In genomic region chr1:46132529-46133180, GRCh38 we compare ENCODE assay signal across 8 cellular contexts. TPM values are rescaled to one million over a fixed set of nuclear protein-coding genes. Genes with fewer than 3 reads are reported as not detected.
DNase-seq lines count a peak whose midpoint lies in the region; ATAC-seq and TF ChIP-seq lines count a peak whose summit lies in the region.

Gene PIK3R3, minus strand, starts transcription at chr1:46132629. Its CDS starts 677 bp downstream, at chr1:46131952.

- peak; percentile 90 for ATAC-seq in HG02642 (IDR thresholded peaks at IDR 0.05; ENCODE audit: poor library complexity, unreplicated experiment)

- TF ChIP-seq POLR2A in GM10847 (IDR thresholded peaks at IDR 0.05; ENCODE audit: extremely low read depth, insufficient read length) (peak; percentile 95), tibial nerve (IDR thresholded peaks at IDR 0.05) (peak; percentile 70 to 86)

- no peak for TF ChIP-seq CTCF in cardiac muscle cell (IDR thresholded peaks at IDR 0.05; ENCODE audit: low read depth, low read length)
- no peak for TF ChIP-seq CTCF in parathyroid adenoma (IDR thresholded peaks at IDR 0.05)
- peak in 2 of 5 experiments; percentile 64 to 70 for TF ChIP-seq CTCF in tibial nerve (IDR thresholded peaks at IDR 0.05)

- H2AFZ ChIP-seq in parathyroid adenoma: peak within 1 kb of the TSS; percentile 95

- WGBS in adipose tissue, 3 donors: 0% methylated on average over 52 to 55 of the region's 55 CpGs
- WGBS in tibial nerve, 2 donors: 1% methylated on average over 51 to 55 of the region's 55 CpGs

- H3K36me3 ChIP-seq in cardiac muscle cell (no peaks in the 10 kb centered on the region), parathyroid adenoma (ENCODE audit: control insufficient read depth, insufficient read depth, low read length) (no peaks in the 10 kb centered on the region), tibial nerve (no peaks in the 10 kb centered on the region)

- H3K79me2 ChIP-seq in parathyroid adenoma: no peaks in the 10 kb centered on the region

- TF ChIP-seq EP300 in tibial nerve (IDR thresholded peaks at IDR 0.05): peak; percentile 68 to 96

- peaks cover 19% of the 10 kb centered on the region for H3K4me1 ChIP-seq in cardiac muscle cell (ENCODE audit: low read depth)
- H3K4me1 ChIP-seq in parathyroid adenoma: no peaks in the 10 kb centered on the region
- peaks cover 0 to 41% (median 13%) of the 10 kb centered on the region in 4 donors for H3K4me1 ChIP-seq in tibial nerve

- H3K9me3 ChIP-seq in cardiac muscle cell (ENCODE audit: low read depth): no peaks in the 10 kb centered on the region
- H3K9me3 ChIP-seq in parathyroid adenoma (ENCODE audit: control insufficient read depth, low read length): no peaks in the 10 kb centered on the region
- no peaks in the 10 kb centered on the region for H3K9me3 ChIP-seq in tibial nerve

- DNase-seq in NCI-H1105 treated with DMSO at 0.1 percent for 48 hours (lab: John Stamatoyannopoulos, UW) (peak; percentile 99), SW 1271 (lab: John Stamatoyannopoulos, UW) (peak; percentile 87 to 93), cardiac muscle cell (ENCODE audit: low read depth in 1 of 2, low spot score in 1 of 2) (peak; percentile 99 to 100), tibial nerve (ENCODE audit: low spot score in 2 of 2) (peak; percentile 94 to 96)

- peak within 1 kb of the TSS; percentile 46 for H3K9ac ChIP-seq in parathyroid adenoma

- H3K27ac ChIP-seq in adipose tissue (ENCODE audit: low read depth, low read length) (peak within 1 kb of the TSS; percentile 31), cardiac muscle cell (peak within 1 kb of the TSS; percentile 100), parathyroid adenoma (peak within 1 kb of the TSS; percentile 99), tibial nerve (peak within 1 kb of the TSS; percentile 83 to 94 (median 92))

- H3K27me3 ChIP-seq in cardiac muscle cell (no peaks in the 10 kb centered on the region), parathyroid adenoma (ENCODE audit: control insufficient read depth, insufficient read depth, low read length) (no peaks in the 10 kb centered on the region), tibial nerve (peaks cover 0 to 35% of the 10 kb centered on the region in 2 donors)

- peak within 1 kb of the TSS; percentile 94 for H3K4me3 ChIP-seq in cardiac muscle cell
- peak within 1 kb of the TSS; percentile 80 for H3K4me3 ChIP-seq in parathyroid adenoma (ENCODE audit: low read depth, low read length)
- peak within 1 kb of the TSS; percentile 50 to 70 (median 62) for H3K4me3 ChIP-seq in tibial nerve

- peak within 1 kb of the TSS; percentile 98 for H3K4me2 ChIP-seq in parathyroid adenoma (ENCODE audit: low read length)

RNA-seq across cellular contexts. Expression of gene PIK3R3, which starts in this region (rescaled TPM):
- polyA plus RNA-seq in adipose tissue (10 to 100 TPM in 2 of 3 donors, 1 to 10 TPM in 1; 4.2 to 36.5 (median 16.4) TPM), cardiac muscle cell (6.2 and 11.5 TPM in 2 replicates)
- total RNA-seq in cardiac muscle cell (6.4 and 9.0 TPM in 2 replicates), tibial nerve (10 to 100 TPM; 13.2 to 32.1 (median 23.2) TPM)

Comparison
In these comparisons a context has a peak if more than half of its experiments do, and no peak if none do; other contexts are left out.
1. Peak in every context shown above with its lines: DNase-seq, ATAC-seq, H3K4me3 ChIP-seq and H3K27ac ChIP-seq.
2. H3K27ac ChIP-seq: peak in every context shown above with its lines; median percentile 100 in cardiac muscle cell; 99 in parathyroid adenoma; 92 in tibial nerve; 31 in adipose tissue.